In the genomic region with DNA sequence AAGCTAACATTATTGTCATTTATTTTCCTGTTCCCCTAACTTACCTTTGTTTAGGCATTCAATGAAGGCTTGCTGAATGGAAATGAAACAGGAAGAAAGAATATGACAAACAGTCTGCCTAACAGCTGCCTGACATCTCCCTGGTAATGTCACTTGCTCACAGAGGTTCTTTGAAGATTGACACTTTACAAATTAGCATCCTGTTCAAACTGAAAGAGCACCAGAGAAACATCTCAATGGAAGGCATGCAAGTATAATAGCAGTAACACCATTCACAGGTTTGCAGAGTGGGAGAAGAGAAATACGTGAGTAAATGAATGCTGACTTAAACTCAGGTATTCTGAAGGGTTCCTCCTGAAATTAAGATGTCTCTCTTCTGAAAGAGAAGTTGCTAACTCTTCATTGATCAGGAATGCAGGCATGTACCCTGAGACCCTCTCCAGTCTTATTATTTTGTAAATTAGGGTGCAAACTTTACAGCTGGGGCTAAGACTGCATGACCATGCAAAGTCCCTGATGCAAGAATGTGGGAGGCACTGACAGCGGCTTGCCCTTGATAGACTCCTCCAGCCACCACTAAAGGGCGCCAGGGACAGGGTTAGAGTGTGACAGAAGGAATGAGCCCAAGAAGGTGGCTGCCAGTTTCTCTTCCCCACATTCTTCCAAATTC, we compare ENCODE assay signal across 31 cellular contexts. TPM values are rescaled to one million over a fixed set of nuclear protein-coding genes. Genes with fewer than 3 reads are reported as not detected.
DNase-seq lines count a peak whose midpoint lies in the region; ATAC-seq, FAIRE-seq and TF ChIP-seq lines count a peak whose summit lies in the region.
"Had no signal": no experiment of that assay in that cellular context is flagged by ENCODE, and none has a peak within 500 bp of the region (broad histone marks: within the 10 kb centered on the region; RNA-seq: fewer than 3 reads in every experiment).

No MANE protein-coding gene starts in this region.

- no peaks in the 10 kb centered on the region for H3K9me2 ChIP-seq in neural cell (ENCODE audit: insufficient read depth, low read length)

- H3K27me3 ChIP-seq in HUES48 (ENCODE audit: control insufficient read depth, insufficient read depth, low read length) (no peaks in the 10 kb centered on the region), GM12878 (replicated peaks in 1 of 2; ENCODE audit: control insufficient read depth in 2 of 2, insufficient read depth in 2 of 2, low read length in 1 of 2) (no peaks in the 10 kb centered on the region), neural cell (ENCODE audit: insufficient read depth, low read depth, low read length) (no peaks in the 10 kb centered on the region), colonic mucosa (no peaks in the 10 kb centered on the region)
- H3K27me3 ChIP-seq: SJCRH30 had no signal

- no peaks in the 10 kb centered on the region for H3K36me3 Mint-ChIP-seq in activated CD4-positive, alpha-beta T cell treated with anti-CD3 and anti-CD28 coated beads for 36 hours (ENCODE audit: low read depth)
- H3K36me3 Mint-ChIP-seq: CD8-positive, alpha-beta memory T cell; type B pancreatic cell had no signal

- intact Hi-C loops in activated CD4-positive, alpha-beta T cell treated with anti-CD3 and anti-CD28 coated beads for 36 hours (cut with DNase I, micrococcal nuclease), result no loop called here
- intact Hi-C loops in GM12878 (cut with micrococcal nuclease; ENCODE audit: unreplicated experiment), result no loop called here
- intact Hi-C loops in colonic mucosa (cut with DNase I), result no loop called here

- no peaks in the 10 kb centered on the region for H3K27me3 Mint-ChIP-seq in activated CD4-positive, alpha-beta T cell treated with anti-CD3 and anti-CD28 coated beads for 36 hours
- H3K27me3 Mint-ChIP-seq: naive B cell; stimulated activated naive CD8-positive, alpha-beta T cell treated with anti-CD3 and anti-CD28 coated beads, Interleukin-15, amount 100 ng/mL, for 72 hours had no signal

- TF ChIP-seq RAD21 in GM12878 (IDR thresholded peaks at IDR 0.05; ENCODE audit: insufficient read depth, low read depth, low read length), result no peak
- no peak for TF ChIP-seq RAD21 in neural cell (conservative IDR thresholded peaks at IDR 0.05)

- no peak overlapping the region for H2AFZ ChIP-seq in GM12878 (ENCODE audit: control insufficient read depth, low read depth, low read length)
- H2AFZ ChIP-seq in neural cell (ENCODE audit: low read depth, low read length), result no peak overlapping the region
- H2AFZ ChIP-seq: PC-9 had no signal

- H3K27ac ChIP-seq in HUES48 (ENCODE audit: low read depth, low read length) (peak overlapping the region; percentile 47), GM12878 (ENCODE audit: control insufficient read depth, insufficient read depth) (no peak overlapping the region), neural cell (ENCODE audit: low read length) (peak overlapping the region; percentile 39), colonic mucosa (no peak overlapping the region)
- H3K27ac ChIP-seq: 22Rv1, PC-9, SJCRH30 had no signal

- no peaks in the 10 kb centered on the region for H3K79me2 ChIP-seq in GM12878 (ENCODE audit: control insufficient read depth, insufficient read depth, low read length)
- H3K79me2 ChIP-seq in neural cell (replicated peaks; ENCODE audit: insufficient read depth, low read length), result no peaks in the 10 kb centered on the region

- no peak overlapping the region for H3K27ac Mint-ChIP-seq in activated CD4-positive, alpha-beta T cell treated with anti-CD3 and anti-CD28 coated beads for 36 hours
- H3K27ac Mint-ChIP-seq: naive B cell, type B pancreatic cell had no signal

- BruUV-seq in GM12878 (replicated peaks; lab: Mats Ljungman, UMichigan), result no TSS peak

- H3K9me3 Mint-ChIP-seq in activated CD4-positive, alpha-beta T cell treated with anti-CD3 and anti-CD28 coated beads for 36 hours (ENCODE audit: low read depth), result no peaks in the 10 kb centered on the region
- H3K9me3 Mint-ChIP-seq: CD8-positive, alpha-beta memory T cell; stimulated activated naive CD8-positive, alpha-beta T cell treated with anti-CD3 and anti-CD28 coated beads, Interleukin-15, amount 100 ng/mL, for 72 hours had no signal

- ATAC-seq in activated CD4-positive, alpha-beta T cell treated with anti-CD3 and anti-CD28 coated beads for 36 hours, result peak; percentile 42
- peak; percentile 50 for ATAC-seq in GM12878
- ATAC-seq: stimulated activated naive CD8-positive, alpha-beta T cell treated with anti-CD3 and anti-CD28 coated beads, Interleukin-15, amount 100 ng/mL, for 72 hours had no signal

- TF ChIP-seq CTCF in GM12878 (IDR thresholded peaks at IDR 0.05 in 2 of 3, conservative IDR thresholded peaks at IDR 0.05 in 1 of 3; ENCODE audit: control insufficient read depth in 2 of 3, extremely low read depth in 1 of 3, insufficient read depth in 1 of 3, low read depth in 3 of 3, low read length in 3 of 3), result no peak
- TF ChIP-seq CTCF in neural cell (IDR thresholded peaks at IDR 0.05; ENCODE audit: poor library complexity, severe bottlenecking), result no peak
- TF ChIP-seq CTCF in colonic mucosa (IDR thresholded peaks at IDR 0.05), result no peak

- no peak overlapping the region for H3K4me2 ChIP-seq in GM12878 (ENCODE audit: control insufficient read depth, insufficient read depth)
- no peak overlapping the region for H3K4me2 ChIP-seq in neural cell (ENCODE audit: low read length)
- H3K4me2 ChIP-seq: PC-9 had no signal

- H3K9ac ChIP-seq in HUES48 (ENCODE audit: low read depth, low read length), result no peak overlapping the region
- no peak overlapping the region for H3K9ac ChIP-seq in GM12878 (ENCODE audit: control insufficient read depth, insufficient read depth, low read length)
- H3K9ac ChIP-seq in neural cell (ENCODE audit: low read length), result no peak overlapping the region
- no peak overlapping the region for H3K9ac ChIP-seq in colonic mucosa (ENCODE audit: low read depth in 2 of 2, low read length in 2 of 2)

- DNase-seq in activated CD4-positive, alpha-beta T cell treated with anti-CD3 and anti-CD28 coated beads for 36 hours, result no peak
- no peak for DNase-seq in activated CD4-positive, alpha-beta T cell treated with anti-CD3 and anti-CD28 coated beads for 48 hours
- no peak for DNase-seq in GM12878 (ENCODE audit: low read depth, low spot score)
- DNase-seq in 8988T, result no peak
- DNase-seq in colonic mucosa, result no peak
- no peak for DNase-seq in NCI-H510A treated with DMSO at 0.1 percent for 48 hours (lab: John Stamatoyannopoulos, UW)
- DNase-seq: activated CD4-positive, alpha-beta T cell treated with anti-CD3 and anti-CD28 coated beads, Interleukin-2, amount 50 U/mL, for 48 hours; activated gamma-delta T cell treated with Interleukin-2 at 50 U/mL for 16 hours; AML-193; amygdala; CD8-positive, alpha-beta memory T cell; DMS79; hippocampal formation; mesenchymal stem cell; naive B cell; NCI-H146; NCI-H2171 treated with DMSO at 0.1 percent for 48 hours; PC-9; retina; SJCRH30; stimulated activated CD4-positive, alpha-beta T cell treated with anti-CD3 and anti-CD28 coated beads, Interleukin-4, amount 100 ng/mL, for 24 hours; stimulated activated naive CD8-positive, alpha-beta T cell treated with anti-CD3 and anti-CD28 coated beads, Interleukin-15, amount 100 ng/mL, for 72 hours had no signal

- SMC1A ChIA-PET in GM12878 (lab: Charles Lee; ENCODE audit: uncharacterized antibody, unreplicated experiment), result interaction anchor here (1.1 kb wide), 1 partner anchor 98 kb away, joined by 3 read pairs; no protein-coding TSS in a partner anchor

- POLR2A ChIA-PET in activated CD4-positive, alpha-beta T cell treated with anti-CD3 and anti-CD28 coated beads for 36 hours (lab: Charles Lee), result no interaction called here
- POLR2A ChIA-PET in GM12878 (lab: Charles Lee), result no interaction called here

- H4K20me1 ChIP-seq in GM12878 (ENCODE audit: control insufficient read depth, insufficient read depth), result no peaks in the 10 kb centered on the region
- H4K20me1 ChIP-seq in neural cell (ENCODE audit: insufficient read depth), result no peaks in the 10 kb centered on the region

- RAD21 ChIA-PET in GM12878 (lab: Charles Lee; ENCODE audit: unreplicated experiment), result interaction anchor here (0.9 kb wide), 1 partner anchor 128 kb away, joined by 3 read pairs; no protein-coding TSS in a partner anchor

- 58% methylated on average over 3 of the region's 3 CpGs for WGBS in GM12878 (ENCODE audit: insufficient coverage, insufficient replicate concordance, low lambda C conversion rate, missing lambda C conversion rate)

- H3K4me1 Mint-ChIP-seq in activated CD4-positive, alpha-beta T cell treated with anti-CD3 and anti-CD28 coated beads for 36 hours, result peaks cover 2% of the 10 kb centered on the region
- H3K4me1 Mint-ChIP-seq: naive B cell had no signal

- H3K9me3 ChIP-seq in HUES48 (ENCODE audit: control insufficient read depth, insufficient read depth, low read length), result no peaks in the 10 kb centered on the region
- no peaks in the 10 kb centered on the region; the same call in 2 of the 3 replicates for H3K9me3 ChIP-seq in GM12878 (replicated peaks; ENCODE audit: control insufficient read depth, insufficient read depth, low read length)
- H3K9me3 ChIP-seq in neural cell (ENCODE audit: low read length), result no peaks in the 10 kb centered on the region
- no peaks in the 10 kb centered on the region for H3K9me3 ChIP-seq in colonic mucosa
- H3K9me3 ChIP-seq: SJCRH30 had no signal

- no peaks in the 10 kb centered on the region for H3F3A ChIP-seq in neural cell (ENCODE audit: insufficient read depth, low read length, poor library complexity, severe bottlenecking)

- CTCF ChIA-PET in activated CD4-positive, alpha-beta T cell treated with anti-CD3 and anti-CD28 coated beads for 36 hours (lab: Charles Lee), result no interaction called here
- CTCF ChIA-PET in GM12878 (lab: Yijun Ruan, JAX), result interaction anchor here (0.9 to 1.5 kb wide), 5 partner anchors 9 to 504 kb away, joined by 3 to 4 read pairs (median 3); no protein-coding TSS in a partner anchor

- H3K4me3 ChIP-seq in HUES48 (ENCODE audit: low read depth, low read length) (peak overlapping the region; percentile 4; the same call in 1 of the 2 replicates), GM12878 (no peak overlapping the region), neural cell (ENCODE audit: low read length) (no peak overlapping the region), colonic mucosa (no peak overlapping the region)
- H3K4me3 ChIP-seq: PC-9, SJCRH30 had no signal

- in situ Hi-C loops in GM12878 (cut with MboI), result no loop called here

- H3K36me3 ChIP-seq in HUES48 (ENCODE audit: control insufficient read depth, insufficient read depth, low read length), result no peaks in the 10 kb centered on the region
- H3K36me3 ChIP-seq in GM12878 (ENCODE audit: control insufficient read depth in 2 of 2, insufficient read depth in 2 of 2, low read length in 1 of 2), result no peaks in the 10 kb centered on the region
- no peaks in the 10 kb centered on the region for H3K36me3 ChIP-seq in neural cell (ENCODE audit: insufficient read depth, low read length)
- no peaks in the 10 kb centered on the region for H3K36me3 ChIP-seq in colonic mucosa
- H3K36me3 ChIP-seq: SJCRH30 had no signal

- no peak overlapping the region for H3K4me3 Mint-ChIP-seq in activated CD4-positive, alpha-beta T cell treated with anti-CD3 and anti-CD28 coated beads for 36 hours
- H3K4me3 Mint-ChIP-seq: CD8-positive, alpha-beta memory T cell; naive B cell; stimulated activated naive CD8-positive, alpha-beta T cell treated with anti-CD3 and anti-CD28 coated beads, Interleukin-15, amount 100 ng/mL, for 72 hours; type B pancreatic cell had no signal

- no peak for TF ChIP-seq POLR2A in GM12878 (IDR thresholded peaks at IDR 0.05; ENCODE audit: low read depth, low read length)

- FAIRE-seq in GM12878 (lab: Jason Lieb, UNC), result peak; percentile 27

- H3K4me1 ChIP-seq in HUES48 (ENCODE audit: control insufficient read depth, insufficient read depth, low read length) (peaks cover 20% of the 10 kb centered on the region), GM12878 (ENCODE audit: control insufficient read depth, insufficient read depth, low read length) (no peaks in the 10 kb centered on the region), colonic mucosa (no peaks in the 10 kb centered on the region)
- H3K4me1 ChIP-seq: SJCRH30 had no signal

- TF ChIP-seq EP300 in GM12878 (IDR thresholded peaks at IDR 0.05; ENCODE audit: borderline replicate concordance in 1 of 2, control insufficient read depth in 1 of 2, low read depth in 2 of 2, low read length in 2 of 2), result no peak
- peak; percentile 96 for TF ChIP-seq EP300 in neural cell (conservative IDR thresholded peaks at IDR 0.05; ENCODE audit: poor library complexity, severe bottlenecking)

RNA-seq across cellular contexts. Expression of gene SMLR1, which starts 1.3 kb away (rescaled TPM):
- total RNA-seq in activated CD4-positive, alpha-beta T cell treated with anti-CD3 and anti-CD28 coated beads for 36 hours, result not detected
- total RNA-seq in GM12878 (2013; cell fraction: nucleolus; rRNA removed), result not detected in 2 replicates
- total RNA-seq in GM12878 (2014; rRNA removed), result not detected in 2 replicates
- not detected in 2 replicates for total RNA-seq in GM12878 (2014; rRNA removed; fragmentation: Illumina TruSeq; extraction: Trizol)
- total RNA-seq in GM12878 (2021), result 0.08 and 0.10 TPM in 2 replicates
- not detected for polyA plus RNA-seq in GM12878 (2011; ENCODE audit: low read depth)
- not detected in 2 replicates for polyA plus RNA-seq in GM12878 (2011; rRNA removed)
- not detected in 2 replicates for polyA plus RNA-seq in GM12878 (2011; cell fraction: cytosol; rRNA removed)
- polyA plus RNA-seq in GM12878 (2011; cell fraction: nucleus; rRNA removed), result not detected in 2 replicates
- polyA plus RNA-seq in GM12878 (2012), result not detected in 2 replicates
- not detected in 2 replicates for polyA plus RNA-seq in GM12878 (2014; fragmentation: Illumina TruSeq; extraction: Trizol)
- not detected for polyA plus RNA-seq in GM12878 (2014; fragmentation: Nextera tagmentation; extraction: Ambion mirVana)
- polyA plus RNA-seq in GM12878 (2014; rRNA removed), result not detected in 2 replicates
- not detected for polyA plus RNA-seq in GM12878 (2016; fragmentation: Nextera tagmentation; extraction: Ambion mirVana)
- not detected in 2 replicates for polyA minus RNA-seq in GM12878 (2011; rRNA and poly(A)+ RNA removed)
- polyA minus RNA-seq in GM12878 (2011; cell fraction: cytosol; rRNA and poly(A)+ RNA removed), result not detected in 2 replicates
- polyA minus RNA-seq in GM12878 (2011; cell fraction: nucleus; rRNA and poly(A)+ RNA removed), result not detected in 2 replicates
- polyA plus RNA-seq in neural cell, result not detected in 2 replicates
- not detected in 2 replicates for polyA minus RNA-seq in neural cell
- not detected for total RNA-seq in colonic mucosa
- total RNA-seq: CD8-positive, alpha-beta memory T cell; dermis microvascular lymphatic vessel endothelial cell; fibroblast of villous mesenchyme; HT-29; omental fat pad; PC-9; SJCRH30; T-helper 1 cell treated with Interleukin-12 subunit alpha and Interleukin-12 subunit beta and Interleukin-4 antibody, amounts not matched to agents 30 ng/mL and 1 ng/mL, for 36 hours had no signal
- polyA plus RNA-seq: CD8-positive, alpha-beta memory T cell had no signal

Comparison
In these comparisons a context has a peak if more than half of its experiments do, and no peak if none do; other contexts are left out.
1. H3K27ac ChIP-seq: peak in HUES48 (single experiment) and neural cell (single experiment); none in GM12878 (single experiment) and colonic mucosa (single experiment).